ENCODE assay signal across 29 cellular contexts in the genomic region with DNA sequence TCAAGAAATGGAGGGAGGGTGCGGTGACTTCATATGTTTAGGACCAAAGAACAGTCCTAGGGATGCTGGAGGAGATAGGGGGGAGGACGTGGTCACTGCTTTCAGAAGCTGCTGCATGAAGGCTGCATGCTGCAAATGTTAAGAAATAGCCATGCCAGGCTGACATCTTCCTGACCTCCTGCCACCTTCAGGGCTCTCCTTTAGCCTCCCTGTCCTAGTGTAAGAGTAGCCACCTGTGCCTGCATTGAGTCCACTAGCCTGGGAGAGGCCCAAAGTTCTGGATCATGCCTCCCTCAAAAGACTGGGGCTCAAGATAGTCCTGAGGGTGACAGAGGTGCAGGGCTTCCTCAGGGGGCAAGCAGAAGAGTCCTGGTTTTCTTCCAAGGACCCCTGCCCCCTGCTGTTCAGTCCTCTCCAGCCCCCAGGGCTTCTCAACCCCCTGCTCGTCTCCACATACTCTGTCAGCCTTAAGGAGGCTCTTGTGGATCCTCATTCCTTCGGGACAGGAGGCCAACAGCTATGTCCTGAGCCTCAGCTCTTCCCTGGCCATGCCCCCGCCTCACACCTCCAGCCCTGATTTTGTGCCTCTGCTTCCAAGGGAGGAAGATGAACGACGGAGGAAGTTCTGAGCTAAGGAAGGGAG.
"Had no signal": no experiment of that assay in that cellular context is flagged by ENCODE, and none has a peak within 500 bp of the region (broad histone marks: within the 10 kb centered on the region; RNA-seq: fewer than 3 reads in every experiment).

No MANE protein-coding gene starts in this region.

- H3K27me3 ChIP-seq: adrenal gland, body of pancreas, stomach, tibial artery had no signal

- H3K36me3 ChIP-seq: adrenal gland, left lung, stomach, tibial artery had no signal

- ATAC-seq: activated CD8-positive, alpha-beta T cell treated with anti-CD3 and anti-CD28 coated beads for 36 hours; activated naive CD4-positive, alpha-beta T cell treated with anti-CD3 and anti-CD28 coated beads, Interleukin-2, amount 50 U/mL, for 72 hours; activated T-cell treated with anti-CD3 and anti-CD28 coated beads, Interleukin-2, amount 50 U/mL, for 4 hours; activated T-helper 17 cell treated with anti-CD3 and anti-CD28 coated beads, Interleukin-2, amount 50 U/mL, for 72 hours; body of pancreas; effector memory CD8-positive, alpha-beta T cell; left lung; psoas muscle; SK-N-SH treated with all-trans-retinoic acid at 6 μM for 48 hours; stimulated activated naive B cell treated with anti-CD40 and anti-IgM and Interleukin-4, amounts not matched to agents 10 μg/mL and 1 μg/mL and 100 μg/mL, for 72 hours; T-helper 17 cell had no signal

- H3K9me3 Mint-ChIP-seq: activated CD8-positive, alpha-beta T cell treated with anti-CD3 and anti-CD28 coated beads for 36 hours; activated naive CD4-positive, alpha-beta T cell treated with anti-CD3 and anti-CD28 coated beads, Interleukin-2, amount 50 U/mL, for 72 hours; activated T-cell treated with anti-CD3 and anti-CD28 coated beads, Interleukin-2, amount 50 U/mL, for 4 hours; activated T-helper 17 cell treated with anti-CD3 and anti-CD28 coated beads, Interleukin-2, amount 50 U/mL, for 72 hours; effector memory CD8-positive, alpha-beta T cell; neural crest cell; stimulated activated naive B cell treated with anti-CD40 and anti-IgM and Interleukin-4, amounts not matched to agents 10 μg/mL and 1 μg/mL and 100 μg/mL, for 72 hours had no signal

- H3K4me3 ChIP-seq: adrenal gland, body of pancreas, left lung, lung, psoas muscle, stomach, tibial artery had no signal

- H3K9ac ChIP-seq: parathyroid adenoma had no signal

- H3K36me3 Mint-ChIP-seq: activated naive CD4-positive, alpha-beta T cell treated with anti-CD3 and anti-CD28 coated beads, Interleukin-2, amount 50 U/mL, for 72 hours; naive B cell; stimulated activated naive B cell treated with anti-CD40 and anti-IgM and Interleukin-4, amounts not matched to agents 10 μg/mL and 1 μg/mL and 100 μg/mL, for 72 hours had no signal

- H3K27ac Mint-ChIP-seq: activated CD8-positive, alpha-beta T cell treated with anti-CD3 and anti-CD28 coated beads for 36 hours; activated naive CD4-positive, alpha-beta T cell treated with anti-CD3 and anti-CD28 coated beads, Interleukin-2, amount 50 U/mL, for 72 hours; activated T-helper 17 cell treated with anti-CD3 and anti-CD28 coated beads, Interleukin-2, amount 50 U/mL, for 72 hours; effector memory CD8-positive, alpha-beta T cell; stimulated activated naive B cell treated with anti-CD40 and anti-IgM and Interleukin-4, amounts not matched to agents 10 μg/mL and 1 μg/mL and 100 μg/mL, for 72 hours; T-helper 17 cell had no signal

- H3K4me1 Mint-ChIP-seq: activated T-helper 17 cell treated with anti-CD3 and anti-CD28 coated beads, Interleukin-2, amount 50 U/mL, for 72 hours had no signal

- H3K9me3 ChIP-seq: adrenal gland, body of pancreas, left lung, psoas muscle, stomach, tibial artery had no signal

- DNase-seq: activated CD4-positive, alpha-beta T cell treated with anti-CD3 and anti-CD28 coated beads, Interleukin-2, amount 50 U/mL, for 1 hour; activated CD4-positive, CD25-positive, alpha-beta regulatory T cell treated with anti-CD3 and anti-CD28 coated beads, Interleukin-2, amount 50 U/mL, for 72 hours; activated CD8-positive, alpha-beta T cell treated with anti-CD3 and anti-CD28 coated beads for 36 hours; activated naive CD4-positive, alpha-beta T cell; activated T-cell treated with anti-CD3 and anti-CD28 coated beads, Interleukin-2, amount 50 U/mL, for 4 hours; body of pancreas; cerebellar nuclear complex; cortex of kidney; effector memory CD8-positive, alpha-beta T cell; foreskin fibroblast; hippocampal formation; naive B cell; occipital lobe; psoas muscle; stimulated activated CD4-positive, alpha-beta T cell treated with anti-CD3 and anti-CD28 coated beads, Interleukin-15, amount 100 ng/mL, for 24 hours; stimulated activated CD4-positive, alpha-beta T cell treated with anti-CD3 and anti-CD28 coated beads, Interleukin-2, amount 100 ng/mL, for 24 hours; stimulated activated naive B cell treated with anti-CD40 and anti-IgM and Interleukin-4, amounts not matched to agents 10 μg/mL and 1 μg/mL and 100 μg/mL, for 72 hours; stomach; T-helper 17 cell; T1000 had no signal

- H3K4me3 Mint-ChIP-seq: activated CD8-positive, alpha-beta T cell treated with anti-CD3 and anti-CD28 coated beads for 36 hours; activated T-cell treated with anti-CD3 and anti-CD28 coated beads, Interleukin-2, amount 50 U/mL, for 4 hours; activated T-helper 17 cell treated with anti-CD3 and anti-CD28 coated beads, Interleukin-2, amount 50 U/mL, for 72 hours; effector memory CD8-positive, alpha-beta T cell; naive B cell; neural crest cell; stimulated activated naive B cell treated with anti-CD40 and anti-IgM and Interleukin-4, amounts not matched to agents 10 μg/mL and 1 μg/mL and 100 μg/mL, for 72 hours; T-helper 17 cell had no signal

- H3K27ac ChIP-seq: adrenal gland, body of pancreas, left lung, parathyroid adenoma, psoas muscle, stomach, tibial artery had no signal

- H3K4me1 ChIP-seq: adrenal gland, body of pancreas, parathyroid adenoma had no signal
